Comparison of ENCODE assay signal across 2 cellular contexts in the genomic region with DNA sequence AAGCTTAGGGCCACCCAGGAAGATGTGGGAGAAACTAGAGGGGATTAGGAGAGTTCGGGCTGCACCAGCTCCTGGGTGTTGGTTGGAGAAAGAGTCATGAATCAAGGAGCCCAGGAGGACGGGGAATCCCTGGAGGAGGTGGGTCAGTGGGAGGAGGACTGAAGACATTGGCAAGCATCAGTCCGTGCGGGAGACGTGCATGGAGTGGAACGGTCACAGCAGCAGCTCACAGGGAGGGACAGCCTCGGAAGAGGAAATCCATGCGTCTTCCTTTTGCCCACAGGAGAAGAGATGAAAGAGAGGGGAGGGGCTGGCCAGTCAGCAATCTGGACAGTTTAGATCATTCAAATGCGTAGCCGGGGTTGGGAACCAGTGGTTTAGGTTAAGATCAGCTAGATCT.
TF ChIP-seq lines count a peak whose summit lies in the region.

No MANE protein-coding gene starts in this region.

TF ChIP-seq in H1, 55 proteins besides CTCF, POLR2A, EP300 and RAD21:
- TF ChIP-seq EGR1 (IDR thresholded peaks at IDR 0.05; ENCODE audit: borderline replicate concordance, low read depth, low read length) (no peak), EZH2 (IDR thresholded peaks at IDR 0.05; ENCODE audit: low read depth, low read length, severe bottlenecking) (no peak), RBBP5 (IDR thresholded peaks at IDR 0.05; ENCODE audit: borderline replicate concordance, low read depth, low read length) (no peak), HDAC6 (IDR thresholded peaks at IDR 0.05; ENCODE audit: low read depth, low read length) (no peak), GABPA (IDR thresholded peaks at IDR 0.05; ENCODE audit: borderline replicate concordance, insufficient read depth, low read length) (no peak), BRCA1 (IDR thresholded peaks at IDR 0.05; ENCODE audit: low read depth, low read length) (no peak), TAF7 (optimal IDR thresholded peaks at IDR 0.05; ENCODE audit: borderline replicate concordance, low read depth, low read length) (no peak), CTBP2 (IDR thresholded peaks at IDR 0.05; ENCODE audit: borderline replicate concordance, insufficient read depth, insufficient read length, low read length) (no peak), NANOG (IDR thresholded peaks at IDR 0.05; ENCODE audit: insufficient read depth, low read depth, low read length, poor library complexity, severe bottlenecking) (no peak), KDM5A (IDR thresholded peaks at IDR 0.05; ENCODE audit: low read length) (no peak), TBP (IDR thresholded peaks at IDR 0.05; ENCODE audit: low read depth, low read length) (no peak)

TF ChIP-seq in SK-N-SH, 30 proteins besides CTCF, POLR2A, EP300 and RAD21:
- TF ChIP-seq SMC3 (IDR thresholded peaks at IDR 0.05; ENCODE audit: low read depth, low read length) (no peak), YY1 (IDR thresholded peaks at IDR 0.05; ENCODE audit: low read depth) (no peak), TAF1 (IDR thresholded peaks at IDR 0.05; ENCODE audit: borderline replicate concordance, low read depth, low read length) (no peak), RFX5 (IDR thresholded peaks at IDR 0.05; ENCODE audit: low read length) (no peak), EZH2phosphoT487 (IDR thresholded peaks at IDR 0.05; ENCODE audit: borderline replicate concordance, low read depth) (no peak)
- TF ChIP-seq, protein P1, sequence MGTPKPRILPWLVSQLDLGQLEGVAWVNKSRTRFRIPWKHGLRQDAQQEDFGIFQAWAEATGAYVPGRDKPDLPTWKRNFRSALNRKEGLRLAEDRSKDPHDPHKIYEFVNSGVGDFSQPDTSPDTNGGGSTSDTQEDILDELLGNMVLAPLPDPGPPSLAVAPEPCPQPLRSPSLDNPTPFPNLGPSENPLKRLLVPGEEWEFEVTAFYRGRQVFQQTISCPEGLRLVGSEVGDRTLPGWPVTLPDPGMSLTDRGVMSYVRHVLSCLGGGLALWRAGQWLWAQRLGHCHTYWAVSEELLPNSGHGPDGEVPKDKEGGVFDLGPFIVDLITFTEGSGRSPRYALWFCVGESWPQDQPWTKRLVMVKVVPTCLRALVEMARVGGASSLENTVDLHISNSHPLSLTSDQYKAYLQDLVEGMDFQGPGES (IDR thresholded peaks at IDR 0.05; ENCODE audit: low read depth, low read length), result no peak
- TF ChIP-seq, protein P2, sequence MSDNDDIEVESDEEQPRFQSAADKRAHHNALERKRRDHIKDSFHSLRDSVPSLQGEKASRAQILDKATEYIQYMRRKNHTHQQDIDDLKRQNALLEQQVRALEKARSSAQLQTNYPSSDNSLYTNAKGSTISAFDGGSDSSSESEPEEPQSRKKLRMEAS (IDR thresholded peaks at IDR 0.05; ENCODE audit: low read depth), result no peak
